Comparison of ENCODE assay signal across 8 cellular contexts in genomic region chr7:131945313-131945831, GRCh38.
DNase-seq lines count a peak whose midpoint lies in the region; TF ChIP-seq lines count a peak whose summit lies in the region.

No MANE protein-coding gene starts in this region.

- DNase-seq in NCI-H146 (lab: John Stamatoyannopoulos, UW) (peak; percentile 29), NCI-H146 treated with DMSO at 0.1 percent for 48 hours (lab: John Stamatoyannopoulos, UW; ENCODE audit: unreplicated experiment) (no peak), HEK293T (ENCODE audit: extremely low spot score) (peak; percentile 82), NCI-H345 treated with DMSO at 0.1 percent for 48 hours (lab: John Stamatoyannopoulos, UW; ENCODE audit: unreplicated experiment) (peak; percentile 39), adrenal gland (peak in 6 of 7 donors; percentile 36 to 68 (median 44)), iPS DF 19.7 (ENCODE audit: low read depth, low spot score) (peak; percentile 12), ureter (ENCODE audit: low spot score) (no peak)

- CTCF ChIA-PET in HEK293T (lab: Yijun Ruan, JAX): interaction anchor here (1.0 to 1.7 kb wide), 7 partner anchors 11 to 311 kb away, joined by 3 to 4 read pairs (median 3); no protein-coding TSS in a partner anchor

- no peaks in the 10 kb centered on the region for H3K9me3 ChIP-seq in adrenal gland (replicated peaks in 1 of 3)
- H3K9me3 ChIP-seq in skeletal muscle satellite cell (replicated peaks; ENCODE audit: low read length): no peaks in the 10 kb centered on the region

- TF ChIP-seq CTCF in adrenal gland (IDR thresholded peaks at IDR 0.05): peak; percentile 59 to 83 (median 76)

- H3K27me3 ChIP-seq in adrenal gland (peaks cover 17% of the 10 kb centered on the region), skeletal muscle satellite cell (ENCODE audit: control insufficient read depth, insufficient read depth, low read length) (peaks cover 31% of the 10 kb centered on the region)

- H3K4me3 ChIP-seq in adrenal gland: no peak overlapping the region
- H3K4me3 ChIP-seq in skeletal muscle satellite cell (ENCODE audit: low read length): peak overlapping the region; percentile 53

- 2 to 5% (median 5%) methylated on average over 23 to 38 of the region's 38 CpGs for WGBS in adrenal gland, 4 donors

- H3K4me1 ChIP-seq in adrenal gland (replicated peaks in 1 of 2) (no peaks in the 10 kb centered on the region), skeletal muscle satellite cell (ENCODE audit: control insufficient read depth, insufficient read depth, low read length) (peaks cover 2% of the 10 kb centered on the region)

- intact Hi-C loops in adrenal gland (cut with DNase I): loop anchor here (5.0 to 10.0 kb wide), 3 partner anchors 102 to 629 kb away; partner anchors contain the start of gene PLXNA4 (in 1 of the 2)

- POLR2A ChIA-PET in HEK293T (lab: Yijun Ruan, JAX): no interaction called here

- H3K27ac ChIP-seq in adrenal gland: no peak overlapping the region

- H3K4me2 ChIP-seq in skeletal muscle satellite cell (ENCODE audit: low read length): peak overlapping the region; percentile 79

- H3K9ac ChIP-seq in skeletal muscle satellite cell (ENCODE audit: low read depth, low read length): no peak overlapping the region

- H3K36me3 ChIP-seq in adrenal gland (replicated peaks in 1 of 2) (no peaks in the 10 kb centered on the region), skeletal muscle satellite cell (ENCODE audit: insufficient read depth, low read length) (no peaks in the 10 kb centered on the region)

- TF ChIP-seq POLR2A in adrenal gland (IDR thresholded peaks at IDR 0.05): no peak

TF ChIP-seq in HEK293T, 16 proteins besides CTCF, POLR2A, EP300 and RAD21:
- TF ChIP-seq L3MBTL2 (conservative IDR thresholded peaks at IDR 0.05): no peak
- TF ChIP-seq CTBP1 (IDR thresholded peaks at IDR 0.05; ENCODE audit: borderline replicate concordance): no peak
- TF ChIP-seq ELF4 (IDR thresholded peaks at IDR 0.05): no peak
- TF ChIP-seq FOXK2 (IDR thresholded peaks at IDR 0.05): no peak
- TF ChIP-seq NFRKB (IDR thresholded peaks at IDR 0.05): no peak
- no peak for TF ChIP-seq FOXM1 (IDR thresholded peaks at IDR 0.05; ENCODE audit: borderline replicate concordance)
- TF ChIP-seq FOXA1 (IDR thresholded peaks at IDR 0.05): no peak
- TF ChIP-seq ARNT (IDR thresholded peaks at IDR 0.05): no peak
- TF ChIP-seq LEF1 (IDR thresholded peaks at IDR 0.05; ENCODE audit: borderline replicate concordance): no peak
- no peak for TF ChIP-seq SUZ12 (IDR thresholded peaks at IDR 0.05)
- no peak for TF ChIP-seq HDGF (IDR thresholded peaks at IDR 0.05; ENCODE audit: borderline replicate concordance)

Comparison
In these comparisons a context has a peak if more than half of its experiments do, and no peak if none do; other contexts are left out.
1. DNase-seq: peak in NCI-H146 (single experiment), HEK293T (single experiment), NCI-H345 treated with DMSO at 0.1 percent for 48 hours (single experiment), adrenal gland (6 of 7) and iPS DF 19.7 (single experiment); none in NCI-H146 treated with DMSO at 0.1 percent for 48 hours (single experiment) and ureter (single experiment).